In genomic region chr5:80752427-80752826, GRCh38 we compare ENCODE assay signal across 8 cellular contexts.
"Had no signal": no experiment of that assay in that cellular context is flagged by ENCODE, and none has a peak within 500 bp of the region (broad histone marks: within the 10 kb centered on the region; RNA-seq: fewer than 3 reads in every experiment).

No MANE protein-coding gene starts in this region.

- H3K4me3 ChIP-seq: GM23248, HAP-1 had no signal

- H2AFZ ChIP-seq: GM23248 had no signal

- H3K27ac ChIP-seq: GM23248 had no signal

- H3K9me3 Mint-ChIP-seq: IgD-negative memory B cell had no signal

- H3K36me3 ChIP-seq: HAP-1 had no signal

- FAIRE-seq: HTR-8/SVneo had no signal

- H3K4me3 Mint-ChIP-seq: IgD-negative memory B cell had no signal

- H3K9me3 ChIP-seq: HAP-1 had no signal

- H3K9ac ChIP-seq: GM23248 had no signal

- ATAC-seq: HCT116 had no signal

- DNase-seq: GM23248, GOT3, H7, KG1 had no signal

- H3K27me3 Mint-ChIP-seq: IgD-negative memory B cell had no signal

- H3K27ac Mint-ChIP-seq: IgD-negative memory B cell had no signal
